Comparison of ENCODE assay signal across 13 cellular contexts in genomic region chr7:7816816-7817536, GRCh38.
A peak's percentile ranks its signal among the peaks of the same experiment; 100 is the strongest.
DNase-seq lines count a peak whose midpoint lies in the region; ATAC-seq and TF ChIP-seq lines count a peak whose summit lies in the region.
"Had no signal": no experiment of that assay in that cellular context is flagged by ENCODE, and none has a peak within 500 bp of the region (broad histone marks: within the 10 kb centered on the region; RNA-seq: fewer than 3 reads in every experiment).

No MANE protein-coding gene starts in this region.

- H3K4me1 Mint-ChIP-seq in activated naive CD8-positive, alpha-beta T cell treated with anti-CD3 and anti-CD28 coated beads, Interleukin-2, amount 10 ng/mL, durations not matched to agents 7 days and 5 days = peaks cover 32% of the 10 kb centered on the region
- peaks cover 37% of the 10 kb centered on the region for H3K4me1 Mint-ChIP-seq in stimulated activated naive CD8-positive, alpha-beta T cell treated with anti-CD3 and anti-CD28 coated beads, Interleukin-15, amount 100 ng/mL, for 72 hours

- no peaks in the 10 kb centered on the region for H3K9me3 Mint-ChIP-seq in activated naive CD4-positive, alpha-beta T cell treated with anti-CD3 and anti-CD28 coated beads, Interleukin-2, amount 50 U/mL, for 72 hours
- H3K9me3 Mint-ChIP-seq in activated naive CD8-positive, alpha-beta T cell treated with anti-CD3 and anti-CD28 coated beads, Interleukin-2, amount 10 ng/mL, durations not matched to agents 7 days and 5 days = peaks cover 1% of the 10 kb centered on the region
- H3K9me3 Mint-ChIP-seq in stimulated activated naive CD8-positive, alpha-beta T cell treated with anti-CD3 and anti-CD28 coated beads, Interleukin-15, amount 100 ng/mL, for 72 hours = peaks cover 0 to 7% of the 10 kb centered on the region in 2 donors

- H3K27me3 ChIP-seq in body of pancreas = no peaks in the 10 kb centered on the region
- H3K27me3 ChIP-seq: foreskin keratinocyte had no signal

- peak; percentile 47 to 88 for ATAC-seq in activated naive CD4-positive, alpha-beta T cell treated with anti-CD3 and anti-CD28 coated beads, Interleukin-2, amount 50 U/mL, for 72 hours
- ATAC-seq in HG03442 (IDR thresholded peaks at IDR 0.05; ENCODE audit: unreplicated experiment) = peak; percentile 26
- ATAC-seq in activated naive CD8-positive, alpha-beta T cell treated with anti-CD3 and anti-CD28 coated beads, Interleukin-2, amount 10 ng/mL, durations not matched to agents 7 days and 5 days (ENCODE audit: low read depth) = peak; percentile 21
- peak; percentile 82 for ATAC-seq in stimulated activated naive CD8-positive, alpha-beta T cell treated with anti-CD3 and anti-CD28 coated beads, Interleukin-15, amount 100 ng/mL, for 72 hours
- no peak for ATAC-seq in HG03378 (IDR thresholded peaks at IDR 0.05; ENCODE audit: unreplicated experiment)
- ATAC-seq in body of pancreas = no peak
- ATAC-seq: foreskin keratinocyte had no signal

- H3K27ac Mint-ChIP-seq in activated naive CD4-positive, alpha-beta T cell treated with anti-CD3 and anti-CD28 coated beads, Interleukin-2, amount 50 U/mL, for 72 hours = no peak overlapping the region
- H3K27ac Mint-ChIP-seq in activated naive CD8-positive, alpha-beta T cell treated with anti-CD3 and anti-CD28 coated beads, Interleukin-2, amount 10 ng/mL, durations not matched to agents 7 days and 5 days = peak overlapping the region; percentile 7
- peak overlapping the region in 1 of 2 donors; percentile 76 for H3K27ac Mint-ChIP-seq in stimulated activated naive CD8-positive, alpha-beta T cell treated with anti-CD3 and anti-CD28 coated beads, Interleukin-15, amount 100 ng/mL, for 72 hours

- DNase-seq in activated naive CD4-positive, alpha-beta T cell treated with anti-CD3 and anti-CD28 coated beads, Interleukin-2, amount 50 U/mL, for 72 hours (ENCODE audit: low spot score in 2 of 2) = peak in 1 of 2 donors; percentile 26
- no peak for DNase-seq in activated naive CD4-positive, alpha-beta T cell (lab: John Stamatoyannopoulos, UW)
- no peak for DNase-seq in activated naive CD8-positive, alpha-beta T cell treated with anti-CD3 and anti-CD28 coated beads, Interleukin-2, amount 10 ng/mL, durations not matched to agents 7 days and 5 days
- peak in 1 of 2 donors; percentile 41 for DNase-seq in stimulated activated naive CD8-positive, alpha-beta T cell treated with anti-CD3 and anti-CD28 coated beads, Interleukin-15, amount 100 ng/mL, for 72 hours
- DNase-seq in NCI-H446 (lab: John Stamatoyannopoulos, UW) (no peak), body of pancreas (no peak)
- DNase-seq: activated gamma-delta T cell, EL, foreskin keratinocyte, NCI-H1417, occipital lobe had no signal

- H3K27me3 Mint-ChIP-seq in activated naive CD8-positive, alpha-beta T cell treated with anti-CD3 and anti-CD28 coated beads, Interleukin-2, amount 10 ng/mL, durations not matched to agents 7 days and 5 days = no peaks in the 10 kb centered on the region
- H3K27me3 Mint-ChIP-seq in stimulated activated naive CD8-positive, alpha-beta T cell treated with anti-CD3 and anti-CD28 coated beads, Interleukin-15, amount 100 ng/mL, for 72 hours = no peaks in the 10 kb centered on the region

- WGBS in body of pancreas, 2 donors = 66 to 69% methylated on average over 7 of the region's 7 CpGs

- H3K4me3 Mint-ChIP-seq in activated naive CD8-positive, alpha-beta T cell treated with anti-CD3 and anti-CD28 coated beads, Interleukin-2, amount 10 ng/mL, durations not matched to agents 7 days and 5 days = no peak overlapping the region
- peak overlapping the region; percentile 4 to 14 for H3K4me3 Mint-ChIP-seq in stimulated activated naive CD8-positive, alpha-beta T cell treated with anti-CD3 and anti-CD28 coated beads, Interleukin-15, amount 100 ng/mL, for 72 hours

- H3K27ac ChIP-seq in body of pancreas = no peak overlapping the region
- H3K27ac ChIP-seq: foreskin keratinocyte had no signal

- no peak for TF ChIP-seq CTCF in body of pancreas (IDR thresholded peaks at IDR 0.05)

- no peak overlapping the region for H3K4me3 ChIP-seq in body of pancreas

- H3K9me3 ChIP-seq in body of pancreas = no peaks in the 10 kb centered on the region

- H3K4me1 ChIP-seq in body of pancreas = peaks cover 9% of the 10 kb centered on the region
- H3K4me1 ChIP-seq: foreskin keratinocyte had no signal

- intact Hi-C loops in body of pancreas (cut with DNase I) = no loop called here

- POLR2A ChIA-PET in activated naive CD8-positive, alpha-beta T cell treated with anti-CD3 and anti-CD28 coated beads, Interleukin-2, amount 10 ng/mL, durations not matched to agents 7 days and 5 days (lab: Charles Lee) = no interaction called here

- peaks cover 4 to 8% of the 10 kb centered on the region in 2 donors for H3K36me3 Mint-ChIP-seq in activated naive CD4-positive, alpha-beta T cell treated with anti-CD3 and anti-CD28 coated beads, Interleukin-2, amount 50 U/mL, for 72 hours
- peaks cover 20% of the 10 kb centered on the region for H3K36me3 Mint-ChIP-seq in activated naive CD8-positive, alpha-beta T cell treated with anti-CD3 and anti-CD28 coated beads, Interleukin-2, amount 10 ng/mL, durations not matched to agents 7 days and 5 days

- TF ChIP-seq POLR2A in body of pancreas (IDR thresholded peaks at IDR 0.05) = no peak

- H3K36me3 ChIP-seq in body of pancreas (replicated peaks in 1 of 2; ENCODE audit: insufficient read depth in 1 of 2, low read depth in 2 of 2) = no peaks in the 10 kb centered on the region

Comparison
In these comparisons a context has a peak if more than half of its experiments do, and no peak if none do; other contexts are left out.
1. ATAC-seq: peak in activated naive CD4-positive, alpha-beta T cell treated with anti-CD3 and anti-CD28 coated beads, Interleukin-2, amount 50 U/mL, for 72 hours (2 of 2), HG03442 (single experiment), activated naive CD8-positive, alpha-beta T cell treated with anti-CD3 and anti-CD28 coated beads, Interleukin-2, amount 10 ng/mL, durations not matched to agents 7 days and 5 days (single experiment) and stimulated activated naive CD8-positive, alpha-beta T cell treated with anti-CD3 and anti-CD28 coated beads, Interleukin-15, amount 100 ng/mL, for 72 hours (single experiment); none in HG03378 (single experiment) and body of pancreas (single experiment).